In genomic region chr6:57252137-57252536, GRCh38 we compare ENCODE assay signal across 17 cellular contexts.
"Had no signal": no experiment of that assay in that cellular context is flagged by ENCODE, and none has a peak within 500 bp of the region (broad histone marks: within the 10 kb centered on the region; RNA-seq: fewer than 3 reads in every experiment).

No MANE protein-coding gene starts in this region.

- H3K4me3 ChIP-seq: left lung, right lobe of liver, spleen, testis had no signal

- H3K36me3 ChIP-seq: brain microvascular endothelial cell, left lung, right lobe of liver, spleen had no signal

- DNase-seq: activated B cell treated with CpG ODN at 0.5 μM for 24 hours; activated CD4-positive, alpha-beta T cell treated with anti-CD3 and anti-CD28 coated beads, Interleukin-2, amount 10 ng/mL, durations not matched to agents 24 days and 14 days; activated CD8-positive, alpha-beta memory T cell treated with anti-CD3 and anti-CD28 coated beads, Interleukin-2, amount 50 U/mL, for 4 hours; activated CD8-positive, alpha-beta T cell treated with anti-CD3 and anti-CD28 coated beads, Interleukin-2, amount 10 ng/mL, durations not matched to agents 7 days and 5 days; activated gamma-delta T cell treated with Interleukin-2 at 50 U/mL for 16 hours; activated T-cell treated with anti-CD3 and anti-CD28 coated beads, Interleukin-2, amount 50 U/mL, for 72 hours; amniotic stem cell; brain microvascular endothelial cell; endodermal cell; hypothalamus; kidney; left lung; mammary epithelial cell; natural killer cell; right lobe of liver; spleen had no signal

- H3K9me3 ChIP-seq: left lung, right lobe of liver, spleen, testis had no signal

- H3K27ac ChIP-seq: right lobe of liver, spleen had no signal

- H3K4me1 ChIP-seq: left lung, right lobe of liver, spleen, testis had no signal

- ATAC-seq: activated CD8-positive, alpha-beta T cell treated with anti-CD3 and anti-CD28 coated beads, Interleukin-2, amount 10 ng/mL, durations not matched to agents 7 days and 5 days; activated T-cell treated with anti-CD3 and anti-CD28 coated beads, Interleukin-2, amount 50 U/mL, for 72 hours; natural killer cell had no signal

- H3K27me3 ChIP-seq: brain microvascular endothelial cell, left lung, right lobe of liver, spleen, testis had no signal
